17 cellular contexts compared by ENCODE assay signal in the genomic region with DNA sequence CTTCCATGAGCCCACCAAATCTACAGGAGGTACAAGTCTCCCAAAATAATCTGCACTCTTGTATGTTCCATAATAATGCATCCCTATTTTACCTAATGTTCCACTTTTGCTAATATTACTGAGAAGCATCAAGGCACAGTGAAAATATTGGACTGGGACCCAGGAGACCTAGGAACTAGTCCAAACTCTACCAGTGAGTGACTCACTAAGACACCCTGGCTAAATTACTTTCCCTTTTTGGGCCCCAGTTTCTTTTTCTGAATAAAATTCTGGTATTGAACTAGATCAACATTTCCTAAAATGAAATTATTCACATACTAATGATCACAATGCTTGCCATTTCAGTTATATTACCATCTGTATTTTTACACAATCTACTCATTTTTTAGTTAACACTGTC. TPM values are rescaled to one million over a fixed set of nuclear protein-coding genes. Genes with fewer than 3 reads are reported as not detected.
A peak's percentile ranks its signal among the peaks of the same experiment; 100 is the strongest.
DNase-seq lines count a peak whose midpoint lies in the region; ATAC-seq and TF ChIP-seq lines count a peak whose summit lies in the region.
"Had no signal": no experiment of that assay in that cellular context is flagged by ENCODE, and none has a peak within 500 bp of the region (broad histone marks: within the 10 kb centered on the region; RNA-seq: fewer than 3 reads in every experiment).

No MANE protein-coding gene starts in this region.

- no peak overlapping the region for H3K9ac ChIP-seq in mammary epithelial cell (ENCODE audit: insufficient read depth, low read length)
- no peak overlapping the region for H3K9ac ChIP-seq in GM23248
- H3K9ac ChIP-seq: BLaER1 had no signal

- H3K4me2 ChIP-seq in mammary epithelial cell (ENCODE audit: insufficient read depth, low read depth, low read length) (no peak overlapping the region), GM23248 (ENCODE audit: unreplicated experiment) (no peak overlapping the region)
- H3K4me2 ChIP-seq: BLaER1 had no signal

- H3K27ac Mint-ChIP-seq in MCF 10A (ENCODE audit: low read depth, unreplicated experiment) = peak overlapping the region; percentile 49

- in situ Hi-C loops in mammary epithelial cell (cut with MboI; ENCODE audit: low sequenced_read_pairs in 2 of 2) (no loop called here), GM23248 (cut with MboI) (no loop called here)

- H3K79me2 ChIP-seq in mammary epithelial cell (ENCODE audit: insufficient read depth, low read length) (peaks cover 41% of the 10 kb centered on the region), GM23248 (ENCODE audit: insufficient read depth) (peaks cover 77% of the 10 kb centered on the region)

- no peak for ATAC-seq in HG03442 (IDR thresholded peaks at IDR 0.05; ENCODE audit: unreplicated experiment)

- no peak for TF ChIP-seq CTCF in MCF 10A (IDR thresholded peaks at IDR 0.05; ENCODE audit: unreplicated experiment)
- TF ChIP-seq CTCF in mammary epithelial cell (conservative IDR thresholded peaks at IDR 0.05 in 1 of 2, IDR thresholded peaks at IDR 0.05 in 1 of 2; ENCODE audit: extremely low read depth in 1 of 2, insufficient read depth in 1 of 2, low read depth in 1 of 2, low read length in 2 of 2) = no peak
- no peak for TF ChIP-seq CTCF in choroid plexus epithelial cell (conservative IDR thresholded peaks at IDR 0.05; ENCODE audit: low read depth, low read length)
- no peak for TF ChIP-seq CTCF in stomach (IDR thresholded peaks at IDR 0.05)

- no peak overlapping the region for H3K27ac ChIP-seq in mammary epithelial cell (ENCODE audit: insufficient read depth, low read depth, low read length)
- H3K27ac ChIP-seq in GM23248 = no peak overlapping the region
- H3K27ac ChIP-seq in stomach = no peak overlapping the region
- H3K27ac ChIP-seq: BLaER1, Peyer's patch had no signal

- no peaks in the 10 kb centered on the region for H3K9me3 Mint-ChIP-seq in MCF 10A (ENCODE audit: unreplicated experiment)

- H3F3A ChIP-seq in GM23248 (ENCODE audit: insufficient read depth) = no peaks in the 10 kb centered on the region

- TF ChIP-seq EP300 in stomach (IDR thresholded peaks at IDR 0.05) = no peak

- H3K4me3 Mint-ChIP-seq in MCF 10A (ENCODE audit: unreplicated experiment) = no peak overlapping the region

- intact Hi-C loops in MCF 10A (cut with micrococcal nuclease) = no loop called here
- intact Hi-C loops in mammary epithelial cell (cut with micrococcal nuclease) = no loop called here
- intact Hi-C loops in stomach (cut with DNase I; ENCODE audit: low total_unique reads) = no loop called here

- POLR2A ChIA-PET in MCF 10A (lab: Yijun Ruan, JAX) = interaction anchor here (1.2 kb wide), 1 partner anchor 10 kb away, joined by 3 read pairs; no protein-coding TSS in a partner anchor

- no peaks in the 10 kb centered on the region for H3K4me1 ChIP-seq in mammary epithelial cell (ENCODE audit: insufficient read depth, low read length)
- peaks cover 11% of the 10 kb centered on the region for H3K4me1 ChIP-seq in GM23248 (ENCODE audit: insufficient read depth)
- peaks cover 3 to 34% (median 13%) of the 10 kb centered on the region in 4 donors for H3K4me1 ChIP-seq in stomach
- H3K4me1 ChIP-seq: Peyer's patch had no signal

- H3K9me2 ChIP-seq in GM23248 (ENCODE audit: insufficient read depth) = no peaks in the 10 kb centered on the region

- H3K36me3 ChIP-seq in mammary epithelial cell (ENCODE audit: insufficient read depth, low read length) (peaks cover 6% of the 10 kb centered on the region), GM23248 (ENCODE audit: low read depth) (peaks cover 10% of the 10 kb centered on the region; the same call in 1 of the 2 replicates), stomach (peaks cover 0 to 41% (median 34%) of the 10 kb centered on the region in 4 donors)

- no TSS peak for BruUV-seq in MCF 10A (replicated peaks; lab: Mats Ljungman, UMichigan)
- no TSS peak for BruUV-seq in mammary epithelial cell (replicated peaks; lab: Mats Ljungman, UMichigan)

- H3K9me3 ChIP-seq in mammary epithelial cell (replicated peaks; ENCODE audit: insufficient read depth, low read length) (no peaks in the 10 kb centered on the region), GM23248 (ENCODE audit: low read depth) (no peaks in the 10 kb centered on the region), stomach (no peaks in the 10 kb centered on the region)
- H3K9me3 ChIP-seq: Peyer's patch had no signal

- H4K20me1 ChIP-seq in mammary epithelial cell (ENCODE audit: insufficient read depth, low read length) (no peaks in the 10 kb centered on the region), GM23248 (ENCODE audit: insufficient read depth) (peaks cover 3% of the 10 kb centered on the region; the same call in 1 of the 2 replicates)

- no peaks in the 10 kb centered on the region for H3K4me1 Mint-ChIP-seq in MCF 10A (ENCODE audit: insufficient read depth, unreplicated experiment)

- dilution Hi-C loops in mammary epithelial cell (cut with HindIII; ENCODE audit: low sequenced_read_pairs) = no loop called here

- H2AFZ ChIP-seq in mammary epithelial cell (ENCODE audit: low read depth, low read length) = no peak overlapping the region
- no peak overlapping the region for H2AFZ ChIP-seq in GM23248

- H3K4me3 ChIP-seq in mammary epithelial cell (replicated peaks in 1 of 3; ENCODE audit: insufficient read depth in 1 of 3, low read depth in 2 of 3, low read length in 3 of 3) (no peak overlapping the region), GM23248 (no peak overlapping the region), choroid plexus epithelial cell (ENCODE audit: low read depth, low read length) (no peak overlapping the region), stomach (no peak overlapping the region)
- H3K4me3 ChIP-seq: BLaER1, Peyer's patch had no signal

- H3K27me3 ChIP-seq in mammary epithelial cell (ENCODE audit: insufficient read depth, low read length) (no peaks in the 10 kb centered on the region), GM23248 (replicated peaks; ENCODE audit: insufficient read depth) (no peaks in the 10 kb centered on the region), stomach (no peaks in the 10 kb centered on the region)
- H3K27me3 ChIP-seq: BLaER1, Peyer's patch had no signal

- no peaks in the 10 kb centered on the region for H3K27me3 Mint-ChIP-seq in MCF 10A (ENCODE audit: insufficient read depth, unreplicated experiment)

- CTCF ChIA-PET in MCF 10A (lab: Yijun Ruan, JAX) (no interaction called here), mammary epithelial cell (lab: Charles Lee; ENCODE audit: low non-redundant PET) (no interaction called here)

- DNase-seq in MCF 10A (ENCODE audit: unreplicated experiment) (no peak), mammary epithelial cell (no peak), GM23248 (peak; percentile 40), choroid plexus epithelial cell (ENCODE audit: low read depth) (peak; percentile 13), stromal cell of bone marrow (ENCODE audit: low read depth) (peak; percentile 29), stomach (no peak), GDM1 (lab: John Stamatoyannopoulos, UW) (no peak)
- DNase-seq: HCEC 1CT, IMR-90, Kasumi-1, NCI-H1417, NCI-H1930, NCI-H510A, Peyer's patch, SHP77 had no signal

- TF ChIP-seq POLR2A in stomach (IDR thresholded peaks at IDR 0.05) = no peak

- H3K36me3 Mint-ChIP-seq in MCF 10A (ENCODE audit: insufficient read depth, unreplicated experiment) = peaks cover 33% of the 10 kb centered on the region

RNA-seq across cellular contexts. Expression of a gene that starts 19.6 kb away (rescaled TPM):
- 49.3 and 52.5 TPM in 2 replicates for total RNA-seq in MCF 10A (2022)
- 10 to 100 TPM; 36.0 to 37.7 TPM for total RNA-seq in mammary epithelial cell
- polyA plus RNA-seq in mammary epithelial cell = 21.0 TPM
- polyA minus RNA-seq in mammary epithelial cell = 19.9 TPM
- total RNA-seq in GM23248 (2014; rRNA removed; shearing (Covaris generic)) = 39.0 and 40.6 TPM in 2 replicates
- polyA plus RNA-seq in GM23248 (2016; fragmentation: Nextera tagmentation; extraction: Ambion mirVana) = 21.5 and 22.6 TPM in 2 replicates
- total RNA-seq in stomach = 10 to 100 TPM; 10.7 to 74.0 (median 20.6) TPM
- 10 to 100 TPM; 11.8 to 41.5 (median 29.8) TPM for polyA plus RNA-seq in stomach

RNA-seq across cellular contexts. Expression of a gene that starts 19.8 kb away (rescaled TPM):
- total RNA-seq in MCF 10A (2022) = 1.5 and 1.6 TPM in 2 replicates
- total RNA-seq in mammary epithelial cell = 1 to 10 TPM in 1 of 2 donors, under 1 TPM in 1; 0.75 to 1.3 TPM
- polyA plus RNA-seq in mammary epithelial cell = 0.49 TPM
- not detected for polyA minus RNA-seq in mammary epithelial cell
- 0.25 and 0.54 TPM in 2 replicates for total RNA-seq in GM23248 (2014; rRNA removed; shearing (Covaris generic))
- 0.63 and 0.76 TPM in 2 replicates for polyA plus RNA-seq in GM23248 (2016; fragmentation: Nextera tagmentation; extraction: Ambion mirVana)
- 10 to 100 TPM in 2 of 5 donors, 1 to 10 TPM in 2, not detected in 1; 2.0 to 24.1 (median 8.7) TPM for total RNA-seq in stomach
- polyA plus RNA-seq in stomach = under 1 TPM; 0.15 to 0.95 (median 0.50) TPM

Comparison
In these comparisons a context has a peak if more than half of its experiments do, and no peak if none do; other contexts are left out.
1. DNase-seq: peak in GM23248 (single experiment), choroid plexus epithelial cell (single experiment) and stromal cell of bone marrow (single experiment); none in MCF 10A (single experiment), mammary epithelial cell (single experiment), stomach (single experiment) and GDM1 (single experiment).